ENCODE assay signal across 21 cellular contexts in genomic region chr12:59075141-59075540, GRCh38.
A peak's percentile ranks its signal among the peaks of the same experiment; 100 is the strongest.
DNase-seq lines count a peak whose midpoint lies in the region; ATAC-seq, FAIRE-seq and TF ChIP-seq lines count a peak whose summit lies in the region.
"Had no signal": no experiment of that assay in that cellular context is flagged by ENCODE, and none has a peak within 500 bp of the region (broad histone marks: within the 10 kb centered on the region; RNA-seq: fewer than 3 reads in every experiment).

No MANE protein-coding gene starts in this region.

- no peak overlapping the region for H3K9ac ChIP-seq in HepG2 (ENCODE audit: insufficient read depth, low read depth, low read length)
- H3K9ac ChIP-seq: KMS-11 had no signal

- no peaks in the 10 kb centered on the region for H4K20me1 ChIP-seq in HepG2 (ENCODE audit: insufficient read depth, low read length)

- H3K4me2 ChIP-seq in HepG2 (ENCODE audit: low read depth, low read length) = no peak overlapping the region
- H3K4me2 ChIP-seq: KMS-11 had no signal

- no peak for TF ChIP-seq RAD21 in HepG2 (CRISPR knock-in tag; IDR thresholded peaks at IDR 0.05)

- H3K36me3 ChIP-seq in right lobe of liver (no peaks in the 10 kb centered on the region), HepG2 (replicated peaks in 1 of 2; ENCODE audit: control insufficient read depth in 1 of 2, insufficient read depth in 2 of 2, low read length in 2 of 2) (no peaks in the 10 kb centered on the region), mucosa of descending colon (ENCODE audit: low read depth) (no peaks in the 10 kb centered on the region)
- H3K36me3 ChIP-seq: Peyer's patch, SJSA1 had no signal

- WGBS in right lobe of liver (ENCODE audit: insufficient coverage, low coverage, low lambda C conversion rate, missing lambda C conversion rate) = 74% methylated on average over 3 of the region's 3 CpGs
- 4% methylated on average over 3 of the region's 3 CpGs for WGBS in HepG2 (ENCODE audit: low lambda C conversion rate)

- H3K4me1 ChIP-seq in right lobe of liver (no peaks in the 10 kb centered on the region), HepG2 (ENCODE audit: insufficient read depth, low read length) (no peaks in the 10 kb centered on the region), mucosa of descending colon (ENCODE audit: low read depth) (peaks cover 24% of the 10 kb centered on the region)

- TF ChIP-seq CTCF in right lobe of liver (IDR thresholded peaks at IDR 0.05) (no peak), HepG2 (CRISPR knock-in tag; IDR thresholded peaks at IDR 0.05) (no peak), mucosa of descending colon (IDR thresholded peaks at IDR 0.05) (no peak)

- intact Hi-C loops in right lobe of liver (cut with DNase I) = no loop called here
- intact Hi-C loops in HepG2 (cut with micrococcal nuclease; ENCODE audit: unreplicated experiment) = no loop called here
- intact Hi-C loops in mucosa of descending colon (cut with DNase I, micrococcal nuclease) = no loop called here

- H3K27ac ChIP-seq in right lobe of liver (no peak overlapping the region), HepG2 (ENCODE audit: extremely low read length, insufficient read depth, low read length) (no peak overlapping the region), epithelial cell of prostate (peak overlapping the region; percentile 12)
- H3K27ac ChIP-seq: KMS-11, Peyer's patch, SJSA1 had no signal

- FAIRE-seq in HepG2 (lab: Jason Lieb, UNC) = no peak
- FAIRE-seq: D721Med, GM19239 had no signal

- ATAC-seq in right lobe of liver (peak; percentile 33 to 67 (median 56)), HepG2 (no peak), mucosa of descending colon (peak; percentile 74), HG02759 (IDR thresholded peaks at IDR 0.05; ENCODE audit: unreplicated experiment) (no peak), HG02798 (IDR thresholded peaks at IDR 0.05; ENCODE audit: poor library complexity, unreplicated experiment) (no peak)

- TF ChIP-seq POLR2A in right lobe of liver (IDR thresholded peaks at IDR 0.05) = no peak
- TF ChIP-seq POLR2A in HepG2 (IDR thresholded peaks at IDR 0.05; ENCODE audit: insufficient read depth in 1 of 2, low read depth in 2 of 2, low read length in 2 of 2) = no peak

- H3K79me2 ChIP-seq in HepG2 (ENCODE audit: insufficient read depth, low read length) = no peaks in the 10 kb centered on the region

- H3K4me3 ChIP-seq in right lobe of liver (no peak overlapping the region), HepG2 (replicated peaks in 1 of 3; ENCODE audit: insufficient read depth in 1 of 3, low read depth in 2 of 3, low read length in 3 of 3) (no peak overlapping the region), mucosa of descending colon (no peak overlapping the region)
- H3K4me3 ChIP-seq: Peyer's patch, SJSA1 had no signal

- TF ChIP-seq EP300 in HepG2 (IDR thresholded peaks at IDR 0.05; ENCODE audit: low read depth in 2 of 2, low read length in 2 of 2) = no peak
- TF ChIP-seq EP300 in HepG2 (CRISPR knock-in tag; IDR thresholded peaks at IDR 0.05; ENCODE audit: borderline replicate concordance) = no peak

- POLR2A ChIA-PET in HepG2 (lab: Yijun Ruan, JAX) = no interaction called here

- in situ Hi-C loops in HepG2 (cut with HindIII; ENCODE audit: extremely low pct_ligation_motif_present, low pct_unique_long_range_greater_than_20kb) = no loop called here

- DNase-seq in right lobe of liver (no peak), HepG2 (ENCODE audit: low spot score) (no peak), epithelial cell of prostate (ENCODE audit: low read depth, low spot score) (no peak), mucosa of descending colon (peak in 1 of 3 donors; percentile 21), NCI-H1694 (lab: John Stamatoyannopoulos, UW) (no peak), GM19240 (ENCODE audit: insufficient read length, low spot score) (no peak)
- DNase-seq: AML-193, C1 segment of cervical spinal cord, EL, GF-D8, NCI-H1105, NCI-H2081, NCI-H2171, NCI-H524 treated with DMSO at 0.1 percent for 48 hours, Peyer's patch had no signal

- no peak overlapping the region for H2AFZ ChIP-seq in HepG2 (ENCODE audit: low read length)

- no peaks in the 10 kb centered on the region for H3K9me3 ChIP-seq in right lobe of liver
- H3K9me3 ChIP-seq in HepG2 (ENCODE audit: low read length) = no peaks in the 10 kb centered on the region
- no peaks in the 10 kb centered on the region for H3K9me3 ChIP-seq in mucosa of descending colon
- H3K9me3 ChIP-seq: Peyer's patch, SJSA1 had no signal

- CTCF ChIA-PET in HepG2 (lab: Yijun Ruan, JAX; ENCODE audit: low intra/inter-chr PET ratio, low total read pairs) = no interaction called here

- BruUV-seq in HepG2 (replicated peaks; lab: Mats Ljungman, UMichigan) = no TSS peak

- no peaks in the 10 kb centered on the region for H3K27me3 ChIP-seq in right lobe of liver
- no peaks in the 10 kb centered on the region; a peak in 1 of 5 replicates for H3K27me3 ChIP-seq in HepG2 (ENCODE audit: control insufficient read depth in 1 of 2, insufficient read depth in 2 of 2, low read length in 2 of 2)
- H3K27me3 ChIP-seq: Peyer's patch, SJSA1 had no signal

TF ChIP-seq in HepG2, 621 proteins besides CTCF, POLR2A, EP300 and RAD21 (continues in another document):
- TF ChIP-seq ZNF768 (CRISPR knock-in tag; IDR thresholded peaks at IDR 0.05) (no peak), ZBTB20 (CRISPR knock-in tag; IDR thresholded peaks at IDR 0.05; ENCODE audit: borderline replicate concordance, low read depth) (no peak), ETV5 (CRISPR knock-in tag; IDR thresholded peaks at IDR 0.05; ENCODE audit: borderline replicate concordance) (no peak), ARID5B (CRISPR knock-in tag; IDR thresholded peaks at IDR 0.05) (no peak), ESRRA (CRISPR knock-in tag; IDR thresholded peaks at IDR 0.05; ENCODE audit: low read depth) (no peak), ZNF709 (CRISPR knock-in tag; IDR thresholded peaks at IDR 0.05) (no peak), CCDC6 (CRISPR knock-in tag; IDR thresholded peaks at IDR 0.05) (no peak), REPIN1 (CRISPR knock-in tag; IDR thresholded peaks at IDR 0.05; ENCODE audit: borderline replicate concordance, low read depth) (no peak), TEAD3 (CRISPR knock-in tag; optimal IDR thresholded peaks at IDR 0.05; ENCODE audit: borderline replicate concordance) (no peak), GABPB1 (CRISPR knock-in tag; IDR thresholded peaks at IDR 0.05) (no peak), SCMH1 (CRISPR knock-in tag; IDR thresholded peaks at IDR 0.05; ENCODE audit: borderline replicate concordance) (no peak), ZNF224 (CRISPR knock-in tag; IDR thresholded peaks at IDR 0.05) (no peak), PHF5A (CRISPR knock-in tag; IDR thresholded peaks at IDR 0.05; ENCODE audit: low read depth, unreplicated experiment) (no peak), ZNF160 (CRISPR knock-in tag; IDR thresholded peaks at IDR 0.05) (no peak), ZSCAN31 (CRISPR knock-in tag; IDR thresholded peaks at IDR 0.05; ENCODE audit: low read depth) (no peak), ZBTB34 (CRISPR knock-in tag; IDR thresholded peaks at IDR 0.05) (no peak), KMT2B (CRISPR knock-in tag; IDR thresholded peaks at IDR 0.05) (no peak)

Comparison
In these comparisons a context has a peak if more than half of its experiments do, and no peak if none do; other contexts are left out.
1. ATAC-seq: peak in right lobe of liver (4 of 4) and mucosa of descending colon (single experiment); none in HepG2 (single experiment), HG02759 (single experiment) and HG02798 (single experiment).